1 cellular context compared by ENCODE assay signal in the genomic region with DNA sequence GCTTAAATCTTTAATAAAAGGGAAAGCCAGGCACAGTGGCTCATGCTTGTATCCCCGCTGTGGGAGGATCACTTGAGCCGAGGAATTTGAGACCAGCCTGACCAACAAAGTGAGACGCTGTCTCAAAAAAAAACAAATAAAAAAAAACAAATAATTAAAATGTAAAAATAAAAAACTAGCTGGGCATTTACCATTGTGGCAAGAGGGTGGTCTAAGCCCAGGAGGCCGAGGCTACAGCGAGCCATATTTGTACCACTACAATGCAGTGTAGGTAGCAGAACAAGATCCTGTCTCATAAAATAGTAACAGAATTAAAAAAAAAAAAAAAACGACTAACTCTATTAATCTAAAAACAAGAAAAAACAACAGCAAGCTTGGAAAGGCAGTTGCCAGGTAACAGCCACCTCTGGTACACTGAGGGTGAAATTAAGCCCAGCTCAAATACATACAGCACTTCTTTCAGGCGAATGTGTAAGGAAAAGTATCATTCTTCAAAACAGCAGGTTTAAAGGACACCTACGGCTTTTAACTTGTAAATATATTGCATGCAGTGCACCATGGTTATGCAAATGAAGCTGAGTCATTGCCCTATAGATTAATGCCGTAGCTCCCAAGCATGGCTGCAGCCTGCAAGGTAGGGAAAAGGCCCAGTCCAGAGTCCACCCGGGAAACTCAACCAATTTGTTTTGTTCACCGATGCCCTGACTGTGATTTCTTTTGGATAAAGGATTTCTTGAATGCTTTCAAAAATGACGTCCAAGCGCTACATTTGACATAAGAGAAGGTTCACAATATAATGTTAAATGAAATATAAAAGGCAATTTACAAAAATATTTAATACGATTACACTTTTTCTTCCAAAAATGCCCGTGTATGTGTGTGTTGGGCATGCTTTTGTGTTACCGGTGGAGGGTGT.
A peak's percentile ranks its signal among the peaks of the same experiment; 100 is the strongest.
TF ChIP-seq lines count a peak whose summit lies in the region.

No MANE protein-coding gene starts in this region.

TF ChIP-seq in HepG2, 621 proteins besides CTCF, POLR2A, EP300 and RAD21 (continued from another document and continues in another):
- TF ChIP-seq, protein P1, sequence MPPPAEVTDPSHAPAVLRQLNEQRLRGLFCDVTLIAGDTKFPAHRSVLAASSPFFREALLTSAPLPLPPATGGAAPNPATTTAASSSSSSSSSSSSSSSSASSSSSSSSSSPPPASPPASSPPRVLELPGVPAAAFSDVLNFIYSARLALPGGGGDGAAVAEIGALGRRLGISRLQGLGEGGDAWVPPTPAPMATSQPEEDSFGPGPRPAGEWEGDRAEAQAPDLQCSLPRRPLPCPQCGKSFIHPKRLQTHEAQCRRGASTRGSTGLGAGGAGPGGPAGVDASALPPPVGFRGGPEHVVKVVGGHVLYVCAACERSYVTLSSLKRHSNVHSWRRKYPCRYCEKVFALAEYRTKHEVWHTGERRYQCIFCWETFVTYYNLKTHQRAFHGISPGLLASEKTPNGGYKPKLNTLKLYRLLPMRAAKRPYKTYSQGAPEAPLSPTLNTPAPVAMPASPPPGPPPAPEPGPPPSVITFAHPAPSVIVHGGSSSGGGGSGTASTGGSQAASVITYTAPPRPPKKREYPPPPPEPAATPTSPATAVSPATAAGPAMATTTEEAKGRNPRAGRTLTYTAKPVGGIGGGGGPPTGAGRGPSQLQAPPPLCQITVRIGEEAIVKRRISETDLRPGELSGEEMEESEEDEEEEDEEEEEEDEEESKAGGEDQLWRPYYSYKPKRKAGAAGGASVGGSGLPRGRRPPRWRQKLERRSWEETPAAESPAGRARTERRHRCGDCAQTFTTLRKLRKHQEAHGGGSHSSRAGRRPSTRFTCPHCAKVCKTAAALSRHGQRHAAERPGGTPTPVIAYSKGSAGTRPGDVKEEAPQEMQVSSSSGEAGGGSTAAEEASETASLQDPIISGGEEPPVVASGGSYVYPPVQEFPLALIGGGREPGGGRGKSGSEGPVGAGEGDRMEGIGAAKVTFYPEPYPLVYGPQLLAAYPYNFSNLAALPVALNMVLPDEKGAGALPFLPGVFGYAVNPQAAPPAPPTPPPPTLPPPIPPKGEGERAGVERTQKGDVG (CRISPR knock-in tag; IDR thresholded peaks at IDR 0.05; ENCODE audit: borderline replicate concordance): no peak
- TF ChIP-seq, protein P2, sequence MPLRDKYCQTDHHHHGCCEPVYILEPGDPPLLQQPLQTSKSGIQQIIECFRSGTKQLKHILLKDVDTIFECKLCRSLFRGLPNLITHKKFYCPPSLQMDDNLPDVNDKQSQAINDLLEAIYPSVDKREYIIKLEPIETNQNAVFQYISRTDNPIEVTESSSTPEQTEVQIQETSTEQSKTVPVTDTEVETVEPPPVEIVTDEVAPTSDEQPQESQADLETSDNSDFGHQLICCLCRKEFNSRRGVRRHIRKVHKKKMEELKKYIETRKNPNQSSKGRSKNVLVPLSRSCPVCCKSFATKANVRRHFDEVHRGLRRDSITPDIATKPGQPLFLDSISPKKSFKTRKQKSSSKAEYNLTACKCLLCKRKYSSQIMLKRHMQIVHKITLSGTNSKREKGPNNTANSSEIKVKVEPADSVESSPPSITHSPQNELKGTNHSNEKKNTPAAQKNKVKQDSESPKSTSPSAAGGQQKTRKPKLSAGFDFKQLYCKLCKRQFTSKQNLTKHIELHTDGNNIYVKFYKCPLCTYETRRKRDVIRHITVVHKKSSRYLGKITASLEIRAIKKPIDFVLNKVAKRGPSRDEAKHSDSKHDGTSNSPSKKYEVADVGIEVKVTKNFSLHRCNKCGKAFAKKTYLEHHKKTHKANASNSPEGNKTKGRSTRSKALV (CRISPR knock-in tag; IDR thresholded peaks at IDR 0.05): 0 out of 2 replicates have a peak, but pooled peaks have one; percentile 32
- no peak for TF ChIP-seq NFIB (CRISPR knock-in tag; IDR thresholded peaks at IDR 0.05; ENCODE audit: borderline replicate concordance)
- TF ChIP-seq, protein P3, sequence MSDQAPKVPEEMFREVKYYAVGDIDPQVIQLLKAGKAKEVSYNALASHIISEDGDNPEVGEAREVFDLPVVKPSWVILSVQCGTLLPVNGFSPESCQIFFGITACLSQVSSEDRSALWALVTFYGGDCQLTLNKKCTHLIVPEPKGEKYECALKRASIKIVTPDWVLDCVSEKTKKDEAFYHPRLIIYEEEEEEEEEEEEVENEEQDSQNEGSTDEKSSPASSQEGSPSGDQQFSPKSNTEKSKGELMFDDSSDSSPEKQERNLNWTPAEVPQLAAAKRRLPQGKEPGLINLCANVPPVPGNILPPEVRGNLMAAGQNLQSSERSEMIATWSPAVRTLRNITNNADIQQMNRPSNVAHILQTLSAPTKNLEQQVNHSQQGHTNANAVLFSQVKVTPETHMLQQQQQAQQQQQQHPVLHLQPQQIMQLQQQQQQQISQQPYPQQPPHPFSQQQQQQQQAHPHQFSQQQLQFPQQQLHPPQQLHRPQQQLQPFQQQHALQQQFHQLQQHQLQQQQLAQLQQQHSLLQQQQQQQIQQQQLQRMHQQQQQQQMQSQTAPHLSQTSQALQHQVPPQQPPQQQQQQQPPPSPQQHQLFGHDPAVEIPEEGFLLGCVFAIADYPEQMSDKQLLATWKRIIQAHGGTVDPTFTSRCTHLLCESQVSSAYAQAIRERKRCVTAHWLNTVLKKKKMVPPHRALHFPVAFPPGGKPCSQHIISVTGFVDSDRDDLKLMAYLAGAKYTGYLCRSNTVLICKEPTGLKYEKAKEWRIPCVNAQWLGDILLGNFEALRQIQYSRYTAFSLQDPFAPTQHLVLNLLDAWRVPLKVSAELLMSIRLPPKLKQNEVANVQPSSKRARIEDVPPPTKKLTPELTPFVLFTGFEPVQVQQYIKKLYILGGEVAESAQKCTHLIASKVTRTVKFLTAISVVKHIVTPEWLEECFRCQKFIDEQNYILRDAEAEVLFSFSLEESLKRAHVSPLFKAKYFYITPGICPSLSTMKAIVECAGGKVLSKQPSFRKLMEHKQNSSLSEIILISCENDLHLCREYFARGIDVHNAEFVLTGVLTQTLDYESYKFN (CRISPR knock-in tag; conservative IDR thresholded peaks at IDR 0.05): peak; percentile 60
- 0 out of 2 replicates have a peak, but pooled peaks have one; percentile 35 for TF ChIP-seq SIN3A (IDR thresholded peaks at IDR 0.05; ENCODE audit: borderline replicate concordance, low read depth, low read length)
- no peak for TF ChIP-seq ZNF589 (CRISPR knock-in tag; conservative IDR thresholded peaks at IDR 0.05)
- no peak for TF ChIP-seq ZNF12 (CRISPR knock-in tag; IDR thresholded peaks at IDR 0.05)
- no peak for TF ChIP-seq HDAC6 (IDR thresholded peaks at IDR 0.05; ENCODE audit: low read depth, low read length)
- TF ChIP-seq JUNB (CRISPR knock-in tag; IDR thresholded peaks at IDR 0.05; ENCODE audit: borderline replicate concordance): no peak
- no peak for TF ChIP-seq KMT2B (CRISPR knock-in tag; IDR thresholded peaks at IDR 0.05)
- peak; percentile 50 for TF ChIP-seq MIXL1 (CRISPR knock-in tag; IDR thresholded peaks at IDR 0.05)
- no peak for TF ChIP-seq RNF2 (conservative IDR thresholded peaks at IDR 0.05; ENCODE audit: low read depth)
- no peak for TF ChIP-seq ELF4 (CRISPR knock-in tag; IDR thresholded peaks at IDR 0.05; ENCODE audit: borderline replicate concordance)
- TF ChIP-seq, protein P4, sequence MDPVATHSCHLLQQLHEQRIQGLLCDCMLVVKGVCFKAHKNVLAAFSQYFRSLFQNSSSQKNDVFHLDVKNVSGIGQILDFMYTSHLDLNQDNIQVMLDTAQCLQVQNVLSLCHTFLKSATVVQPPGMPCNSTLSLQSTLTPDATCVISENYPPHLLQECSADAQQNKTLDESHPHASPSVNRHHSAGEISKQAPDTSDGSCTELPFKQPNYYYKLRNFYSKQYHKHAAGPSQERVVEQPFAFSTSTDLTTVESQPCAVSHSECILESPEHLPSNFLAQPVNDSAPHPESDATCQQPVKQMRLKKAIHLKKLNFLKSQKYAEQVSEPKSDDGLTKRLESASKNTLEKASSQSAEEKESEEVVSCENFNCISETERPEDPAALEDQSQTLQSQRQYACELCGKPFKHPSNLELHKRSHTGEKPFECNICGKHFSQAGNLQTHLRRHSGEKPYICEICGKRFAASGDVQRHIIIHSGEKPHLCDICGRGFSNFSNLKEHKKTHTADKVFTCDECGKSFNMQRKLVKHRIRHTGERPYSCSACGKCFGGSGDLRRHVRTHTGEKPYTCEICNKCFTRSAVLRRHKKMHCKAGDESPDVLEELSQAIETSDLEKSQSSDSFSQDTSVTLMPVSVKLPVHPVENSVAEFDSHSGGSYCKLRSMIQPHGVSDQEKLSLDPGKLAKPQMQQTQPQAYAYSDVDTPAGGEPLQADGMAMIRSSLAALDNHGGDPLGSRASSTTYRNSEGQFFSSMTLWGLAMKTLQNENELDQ (CRISPR knock-in tag; IDR thresholded peaks at IDR 0.05; ENCODE audit: borderline replicate concordance): no peak
- no peak for TF ChIP-seq ZSCAN31 (CRISPR knock-in tag; IDR thresholded peaks at IDR 0.05; ENCODE audit: low read depth)
- TF ChIP-seq ZNF75D (CRISPR knock-in tag; IDR thresholded peaks at IDR 0.05; ENCODE audit: borderline replicate concordance): no peak
- no peak for TF ChIP-seq CBX2 (IDR thresholded peaks at IDR 0.05; ENCODE audit: low read depth, low read length)
- no peak for TF ChIP-seq CBX2 (CRISPR knock-in tag; IDR thresholded peaks at IDR 0.05; ENCODE audit: low read depth)
- no peak for TF ChIP-seq ZNF101 (CRISPR knock-in tag; IDR thresholded peaks at IDR 0.05; ENCODE audit: borderline replicate concordance, low read depth)
- TF ChIP-seq, protein P5, sequence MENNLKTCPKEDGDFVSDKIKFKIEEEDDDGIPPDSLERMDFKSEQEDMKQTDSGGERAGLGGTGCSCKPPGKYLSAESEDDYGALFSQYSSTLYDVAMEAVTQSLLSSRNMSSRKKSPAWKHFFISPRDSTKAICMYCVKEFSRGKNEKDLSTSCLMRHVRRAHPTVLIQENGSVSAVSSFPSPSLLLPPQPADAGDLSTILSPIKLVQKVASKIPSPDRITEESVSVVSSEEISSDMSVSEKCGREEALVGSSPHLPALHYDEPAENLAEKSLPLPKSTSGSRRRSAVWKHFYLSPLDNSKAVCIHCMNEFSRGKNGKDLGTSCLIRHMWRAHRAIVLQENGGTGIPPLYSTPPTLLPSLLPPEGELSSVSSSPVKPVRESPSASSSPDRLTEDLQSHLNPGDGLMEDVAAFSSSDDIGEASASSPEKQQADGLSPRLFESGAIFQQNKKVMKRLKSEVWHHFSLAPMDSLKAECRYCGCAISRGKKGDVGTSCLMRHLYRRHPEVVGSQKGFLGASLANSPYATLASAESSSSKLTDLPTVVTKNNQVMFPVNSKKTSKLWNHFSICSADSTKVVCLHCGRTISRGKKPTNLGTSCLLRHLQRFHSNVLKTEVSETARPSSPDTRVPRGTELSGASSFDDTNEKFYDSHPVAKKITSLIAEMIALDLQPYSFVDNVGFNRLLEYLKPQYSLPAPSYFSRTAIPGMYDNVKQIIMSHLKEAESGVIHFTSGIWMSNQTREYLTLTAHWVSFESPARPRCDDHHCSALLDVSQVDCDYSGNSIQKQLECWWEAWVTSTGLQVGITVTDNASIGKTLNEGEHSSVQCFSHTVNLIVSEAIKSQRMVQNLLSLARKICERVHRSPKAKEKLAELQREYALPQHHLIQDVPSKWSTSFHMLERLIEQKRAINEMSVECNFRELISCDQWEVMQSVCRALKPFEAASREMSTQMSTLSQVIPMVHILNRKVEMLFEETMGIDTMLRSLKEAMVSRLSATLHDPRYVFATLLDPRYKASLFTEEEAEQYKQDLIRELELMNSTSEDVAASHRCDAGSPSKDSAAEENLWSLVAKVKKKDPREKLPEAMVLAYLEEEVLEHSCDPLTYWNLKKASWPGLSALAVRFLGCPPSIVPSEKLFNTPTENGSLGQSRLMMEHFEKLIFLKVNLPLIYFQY (CRISPR knock-in tag; IDR thresholded peaks at IDR 0.05; ENCODE audit: borderline replicate concordance): no peak
- no peak for TF ChIP-seq ERF (CRISPR knock-in tag; IDR thresholded peaks at IDR 0.05)
- TF ChIP-seq, protein P6, sequence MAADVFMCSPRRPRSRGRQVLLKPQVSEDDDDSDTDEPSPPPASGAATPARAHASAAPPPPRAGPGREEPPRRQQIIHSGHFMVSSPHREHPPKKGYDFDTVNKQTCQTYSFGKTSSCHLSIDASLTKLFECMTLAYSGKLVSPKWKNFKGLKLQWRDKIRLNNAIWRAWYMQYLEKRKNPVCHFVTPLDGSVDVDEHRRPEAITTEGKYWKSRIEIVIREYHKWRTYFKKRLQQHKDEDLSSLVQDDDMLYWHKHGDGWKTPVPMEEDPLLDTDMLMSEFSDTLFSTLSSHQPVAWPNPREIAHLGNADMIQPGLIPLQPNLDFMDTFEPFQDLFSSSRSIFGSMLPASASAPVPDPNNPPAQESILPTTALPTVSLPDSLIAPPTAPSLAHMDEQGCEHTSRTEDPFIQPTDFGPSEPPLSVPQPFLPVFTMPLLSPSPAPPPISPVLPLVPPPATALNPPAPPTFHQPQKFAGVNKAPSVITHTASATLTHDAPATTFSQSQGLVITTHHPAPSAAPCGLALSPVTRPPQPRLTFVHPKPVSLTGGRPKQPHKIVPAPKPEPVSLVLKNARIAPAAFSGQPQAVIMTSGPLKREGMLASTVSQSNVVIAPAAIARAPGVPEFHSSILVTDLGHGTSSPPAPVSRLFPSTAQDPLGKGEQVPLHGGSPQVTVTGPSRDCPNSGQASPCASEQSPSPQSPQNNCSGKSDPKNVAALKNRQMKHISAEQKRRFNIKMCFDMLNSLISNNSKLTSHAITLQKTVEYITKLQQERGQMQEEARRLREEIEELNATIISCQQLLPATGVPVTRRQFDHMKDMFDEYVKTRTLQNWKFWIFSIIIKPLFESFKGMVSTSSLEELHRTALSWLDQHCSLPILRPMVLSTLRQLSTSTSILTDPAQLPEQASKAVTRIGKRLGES (CRISPR knock-in tag; IDR thresholded peaks at IDR 0.05; ENCODE audit: borderline replicate concordance): no peak
- TF ChIP-seq MTF1 (CRISPR knock-in tag; IDR thresholded peaks at IDR 0.05): no peak
- TF ChIP-seq, protein P7, sequence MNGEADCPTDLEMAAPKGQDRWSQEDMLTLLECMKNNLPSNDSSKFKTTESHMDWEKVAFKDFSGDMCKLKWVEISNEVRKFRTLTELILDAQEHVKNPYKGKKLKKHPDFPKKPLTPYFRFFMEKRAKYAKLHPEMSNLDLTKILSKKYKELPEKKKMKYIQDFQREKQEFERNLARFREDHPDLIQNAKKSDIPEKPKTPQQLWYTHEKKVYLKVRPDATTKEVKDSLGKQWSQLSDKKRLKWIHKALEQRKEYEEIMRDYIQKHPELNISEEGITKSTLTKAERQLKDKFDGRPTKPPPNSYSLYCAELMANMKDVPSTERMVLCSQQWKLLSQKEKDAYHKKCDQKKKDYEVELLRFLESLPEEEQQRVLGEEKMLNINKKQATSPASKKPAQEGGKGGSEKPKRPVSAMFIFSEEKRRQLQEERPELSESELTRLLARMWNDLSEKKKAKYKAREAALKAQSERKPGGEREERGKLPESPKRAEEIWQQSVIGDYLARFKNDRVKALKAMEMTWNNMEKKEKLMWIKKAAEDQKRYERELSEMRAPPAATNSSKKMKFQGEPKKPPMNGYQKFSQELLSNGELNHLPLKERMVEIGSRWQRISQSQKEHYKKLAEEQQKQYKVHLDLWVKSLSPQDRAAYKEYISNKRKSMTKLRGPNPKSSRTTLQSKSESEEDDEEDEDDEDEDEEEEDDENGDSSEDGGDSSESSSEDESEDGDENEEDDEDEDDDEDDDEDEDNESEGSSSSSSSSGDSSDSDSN (CRISPR knock-in tag; IDR thresholded peaks at IDR 0.05): no peak
- no peak for TF ChIP-seq PCBP1 (IDR thresholded peaks at IDR 0.05; ENCODE audit: borderline replicate concordance, low read depth, low read length)
- TF ChIP-seq KDM5B (CRISPR knock-in tag; IDR thresholded peaks at IDR 0.05; ENCODE audit: borderline replicate concordance): no peak
- 0 out of 2 replicates have a peak, but pooled peaks have one; percentile 38 for TF ChIP-seq ZBTB20 (CRISPR knock-in tag; IDR thresholded peaks at IDR 0.05; ENCODE audit: borderline replicate concordance, low read depth)
- TF ChIP-seq ZNF766 (CRISPR knock-in tag; IDR thresholded peaks at IDR 0.05; ENCODE audit: borderline replicate concordance): no peak
- no peak for TF ChIP-seq ZNF333 (CRISPR knock-in tag; IDR thresholded peaks at IDR 0.05; ENCODE audit: borderline replicate concordance)
- no peak for TF ChIP-seq SMARCE1 (IDR thresholded peaks at IDR 0.05; ENCODE audit: borderline replicate concordance)
- no peak for TF ChIP-seq HNRNPL (IDR thresholded peaks at IDR 0.05; ENCODE audit: low read depth, low read length)
- no peak for TF ChIP-seq SNAI1 (CRISPR knock-in tag; IDR thresholded peaks at IDR 0.05; ENCODE audit: borderline replicate concordance)
- TF ChIP-seq SIX1 (CRISPR knock-in tag; IDR thresholded peaks at IDR 0.05; ENCODE audit: borderline replicate concordance): no peak
